ENCODE assay signal across 9 cellular contexts in the genomic region with DNA sequence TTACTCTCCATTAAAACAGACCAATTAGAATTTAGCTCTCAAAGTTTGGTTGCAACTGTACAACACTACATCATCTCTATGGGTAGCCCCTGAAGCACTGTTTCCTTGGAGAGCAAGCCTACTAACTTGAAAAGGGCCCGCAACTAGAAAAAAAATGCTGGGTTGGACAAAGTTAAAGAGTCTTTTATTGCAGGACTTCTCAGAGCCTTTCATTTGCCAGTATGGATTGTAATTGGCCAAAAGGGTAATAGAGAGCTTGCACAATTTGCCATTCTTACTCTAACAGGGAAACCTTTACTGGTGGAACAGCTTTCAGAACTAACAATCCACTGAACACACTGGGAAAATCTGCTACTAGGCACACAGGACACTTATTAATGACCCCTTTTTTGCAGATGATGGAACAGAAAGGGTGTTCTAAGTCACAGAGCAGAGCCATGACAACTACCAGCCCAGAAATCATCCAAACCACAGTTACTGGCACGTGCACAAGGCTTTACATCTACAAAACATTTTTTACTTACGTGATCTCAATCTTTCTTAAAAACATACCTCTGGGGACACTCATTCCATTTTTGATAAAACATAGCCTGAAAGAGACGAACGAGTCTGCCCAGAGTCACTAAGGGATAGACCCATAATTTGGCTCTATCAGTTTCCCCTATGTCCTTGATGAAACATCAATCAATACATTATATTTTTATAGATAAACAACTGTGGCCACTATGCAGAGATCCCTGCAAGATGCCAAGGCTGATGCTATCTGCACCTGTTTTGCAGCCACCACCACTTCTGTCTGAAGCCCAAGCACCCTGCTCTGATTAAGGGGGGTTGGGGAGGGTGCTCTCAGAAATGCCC.
DNase-seq lines count a peak whose midpoint lies in the region; ATAC-seq, FAIRE-seq and TF ChIP-seq lines count a peak whose summit lies in the region.
"Had no signal": no experiment of that assay in that cellular context is flagged by ENCODE, and none has a peak within 500 bp of the region (broad histone marks: within the 10 kb centered on the region; RNA-seq: fewer than 3 reads in every experiment).

No MANE protein-coding gene starts in this region.

- no peak overlapping the region for H2AFZ ChIP-seq in Loucy (ENCODE audit: low read length)

- peaks cover 0 to 4% (median 1%) of the 10 kb centered on the region in 3 donors for H3K36me3 Mint-ChIP-seq in CD8-positive, alpha-beta memory T cell
- no peaks in the 10 kb centered on the region for H3K36me3 Mint-ChIP-seq in nephron progenitor cell (ENCODE audit: low read depth)

- H3K9me3 ChIP-seq in CD8-positive, alpha-beta memory T cell (ENCODE audit: low read length) = no peaks in the 10 kb centered on the region
- H3K9me3 ChIP-seq in Loucy (ENCODE audit: insufficient read depth, low read depth, low read length) = no peaks in the 10 kb centered on the region
- H3K9me3 ChIP-seq in breast epithelium = no peaks in the 10 kb centered on the region
- no peaks in the 10 kb centered on the region for H3K9me3 ChIP-seq in aorta (ENCODE audit: control insufficient read depth, low read length)

- ATAC-seq in aorta (ENCODE audit: low FRiP score) = no peak
- ATAC-seq in GM19467 (IDR thresholded peaks at IDR 0.05; ENCODE audit: unreplicated experiment) = no peak

- H3K9ac ChIP-seq in Loucy (ENCODE audit: low read depth, low read length, poor library complexity, severe bottlenecking) = no peak overlapping the region

- H3F3A ChIP-seq in Loucy (ENCODE audit: low read depth) = peaks cover 3% of the 10 kb centered on the region; the same call in 1 of the 2 replicates

- H3K4me1 ChIP-seq in CD8-positive, alpha-beta memory T cell (ENCODE audit: insufficient read depth, low read length) = peaks cover 28% of the 10 kb centered on the region
- peaks cover 23% of the 10 kb centered on the region for H3K4me1 ChIP-seq in Loucy (ENCODE audit: insufficient read depth, low read length, poor library complexity, severe bottlenecking)
- peaks cover 9 to 14% of the 10 kb centered on the region in 2 donors for H3K4me1 ChIP-seq in breast epithelium
- H3K4me1 ChIP-seq in aorta (ENCODE audit: control insufficient read depth in 1 of 2, insufficient read depth in 2 of 2, low read length in 2 of 2) = peaks cover 0 to 3% of the 10 kb centered on the region in 2 donors

- no peak for TF ChIP-seq CTCF in Loucy (conservative IDR thresholded peaks at IDR 0.05; ENCODE audit: low read length)
- no peak for TF ChIP-seq CTCF in breast epithelium (IDR thresholded peaks at IDR 0.05)
- TF ChIP-seq CTCF in nephron progenitor cell (IDR thresholded peaks at IDR 0.05) = no peak

- no peaks in the 10 kb centered on the region for H3K9me3 Mint-ChIP-seq in CD8-positive, alpha-beta memory T cell
- no peaks in the 10 kb centered on the region for H3K9me3 Mint-ChIP-seq in nephron progenitor cell

- H3K4me1 Mint-ChIP-seq in CD8-positive, alpha-beta memory T cell = peaks cover 55 to 86% (median 73%) of the 10 kb centered on the region in 3 donors
- H3K4me1 Mint-ChIP-seq in nephron progenitor cell = peaks cover 17% of the 10 kb centered on the region

- peak overlapping the region in 7 of 8 donors; percentile 27 to 92 (median 67) for H3K27ac Mint-ChIP-seq in CD8-positive, alpha-beta memory T cell
- H3K27ac Mint-ChIP-seq in nephron progenitor cell = no peak overlapping the region

- peak overlapping the region; percentile 88 to 97 (median 90) for H3K4me3 Mint-ChIP-seq in CD8-positive, alpha-beta memory T cell
- H3K4me3 Mint-ChIP-seq in nephron progenitor cell = peak overlapping the region; percentile 84

- H3K9me2 ChIP-seq in Loucy (replicated peaks; ENCODE audit: low read depth, low read length) = no peaks in the 10 kb centered on the region

- CTCF ChIA-PET in CD8-positive, alpha-beta memory T cell (lab: Charles Lee) = no interaction called here

- intact Hi-C loops in breast epithelium (cut with DNase I; ENCODE audit: low total_unique reads) = loop anchor here (5.0 kb wide), 1 partner anchor 812 kb away; no protein-coding TSS in a partner anchor
- intact Hi-C loops in aorta (cut with DNase I) = loop anchor here in 1 of 2 donors (10.0 kb wide), 1 partner anchor 146 kb away; no protein-coding TSS in a partner anchor

- no peaks in the 10 kb centered on the region for H3K79me2 ChIP-seq in Loucy (ENCODE audit: insufficient read depth, low read length)

- no peak for DNase-seq in CD8-positive, alpha-beta memory T cell
- DNase-seq in breast epithelium (ENCODE audit: low spot score in 2 of 2) (no peak), nephron progenitor cell (no peak), aorta (no peak), frontal cortex (ENCODE audit: low spot score in 2 of 2) (no peak)
- DNase-seq in activated CD4-positive, CD25-positive, alpha-beta regulatory T cell treated with anti-CD3 and anti-CD28 coated beads, Interleukin-2, amount 50 U/mL, for 72 hours = no peak
- DNase-seq: SHP77 treated with DMSO at 0.1 percent for 48 hours had no signal

- TF ChIP-seq POLR2A in breast epithelium (IDR thresholded peaks at IDR 0.05) = no peak

- FAIRE-seq in frontal cortex (lab: Jason Lieb, UNC) = no peak

- no peak overlapping the region for H3K27ac ChIP-seq in CD8-positive, alpha-beta memory T cell (ENCODE audit: low read depth, low read length)
- H3K27ac ChIP-seq in breast epithelium = peak overlapping the region in 1 of 2 donors; percentile 72
- no peak overlapping the region for H3K27ac ChIP-seq in aorta (ENCODE audit: low read depth in 1 of 2, low read length in 2 of 2)

- no peaks in the 10 kb centered on the region for H3K27me3 ChIP-seq in CD8-positive, alpha-beta memory T cell (ENCODE audit: insufficient read depth, low read length, poor library complexity, severe bottlenecking)
- H3K27me3 ChIP-seq in Loucy (ENCODE audit: insufficient read depth, low read length, poor library complexity, severe bottlenecking) = no peaks in the 10 kb centered on the region
- no peaks in the 10 kb centered on the region for H3K27me3 ChIP-seq in breast epithelium
- H3K27me3 ChIP-seq in aorta (ENCODE audit: control insufficient read depth in 1 of 2, insufficient read depth in 2 of 2, low read length in 1 of 2) = no peaks in the 10 kb centered on the region

- no peaks in the 10 kb centered on the region for H3K27me3 Mint-ChIP-seq in CD8-positive, alpha-beta memory T cell
- H3K27me3 Mint-ChIP-seq in nephron progenitor cell (ENCODE audit: low read depth, poor library complexity) = peaks cover 49% of the 10 kb centered on the region

- H3K36me3 ChIP-seq in CD8-positive, alpha-beta memory T cell (ENCODE audit: insufficient read depth, low read length) = no peaks in the 10 kb centered on the region
- H3K36me3 ChIP-seq in Loucy (ENCODE audit: insufficient read depth, low read length) (no peaks in the 10 kb centered on the region), breast epithelium (no peaks in the 10 kb centered on the region), aorta (ENCODE audit: control insufficient read depth in 1 of 2, insufficient read depth in 2 of 2, low read length in 1 of 2) (no peaks in the 10 kb centered on the region)

- no peaks in the 10 kb centered on the region for H4K20me1 ChIP-seq in Loucy (ENCODE audit: insufficient read depth, low read length, poor library complexity, severe bottlenecking)

- peak overlapping the region; percentile 95 for H3K4me2 ChIP-seq in Loucy (ENCODE audit: low read depth, low read length, poor library complexity, severe bottlenecking)

- POLR2A ChIA-PET in CD8-positive, alpha-beta memory T cell (lab: Charles Lee) = no interaction called here

- peak overlapping the region; percentile 63 for H3K4me3 ChIP-seq in CD8-positive, alpha-beta memory T cell (ENCODE audit: low read length)
- H3K4me3 ChIP-seq in Loucy (ENCODE audit: low read length, poor library complexity, severe bottlenecking) (peak overlapping the region; percentile 75), breast epithelium (peak overlapping the region; percentile 54 to 89 (median 70)), aorta (ENCODE audit: low read length in 2 of 2) (no peak overlapping the region)

- WGBS in aorta, 2 donors = 28 to 29% methylated on average over 5 of the region's 5 CpGs

Comparison
In these comparisons a context has a peak if more than half of its experiments do, and no peak if none do; other contexts are left out.
1. H3K4me3 ChIP-seq: peak in CD8-positive, alpha-beta memory T cell (single experiment), Loucy (single experiment) and breast epithelium (3 of 3); none in aorta (0 of 2).